Comparison of ENCODE assay signal across 8 cellular contexts in the genomic region with DNA sequence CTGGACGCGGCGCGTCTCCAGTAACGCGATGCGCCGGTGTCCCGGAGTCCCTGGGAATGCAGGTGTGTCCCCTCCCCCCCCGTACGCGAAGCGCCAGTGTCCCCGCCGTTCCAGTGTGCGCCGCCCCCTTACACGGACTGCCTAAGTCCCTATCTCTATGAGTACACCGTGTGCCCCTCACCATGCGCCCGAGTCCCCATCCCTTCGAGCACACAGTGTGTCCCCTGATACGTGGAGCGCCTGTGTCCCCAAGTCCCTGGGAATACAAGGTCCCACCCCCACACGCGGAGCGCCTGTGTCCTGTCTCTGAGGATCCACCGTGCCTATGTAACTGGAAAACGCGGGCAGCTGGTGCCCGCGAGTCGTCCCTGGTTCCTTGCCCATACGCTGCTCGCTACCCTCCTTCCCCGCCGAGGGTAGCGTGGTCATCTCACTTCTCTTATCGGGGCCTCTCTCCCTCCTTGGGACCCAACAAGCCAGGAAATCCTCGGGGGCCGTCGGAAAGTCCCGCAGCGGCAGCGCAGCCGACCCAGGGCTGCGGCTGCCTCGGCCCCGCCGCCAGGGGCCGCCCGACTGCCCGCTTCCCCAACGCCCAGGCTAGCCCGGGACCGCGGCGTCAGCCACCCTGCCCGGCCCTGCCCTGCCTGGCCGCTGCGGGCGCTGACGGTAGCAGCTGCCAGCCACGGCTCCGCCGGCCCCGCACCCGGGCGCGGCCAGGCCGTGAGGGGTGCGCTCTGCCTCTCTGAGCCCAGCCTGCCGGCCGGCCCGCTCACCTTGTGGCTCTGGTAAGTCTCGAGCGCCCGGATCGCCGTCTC. TPM values are rescaled to one million over a fixed set of nuclear protein-coding genes. Genes with fewer than 3 reads are reported as not detected.
DNase-seq lines count a peak whose midpoint lies in the region; FAIRE-seq and TF ChIP-seq lines count a peak whose summit lies in the region.

No MANE protein-coding gene starts in this region.

- WGBS in mammary epithelial cell (ENCODE audit: low coverage, missing lambda C conversion rate), result under 1% methylated on average over 19 of the region's 80 CpGs
- WGBS in small intestine, 3 donors, result 0 to 1% (median 1%) methylated on average over 54 to 80 of the region's 80 CpGs

- H3K4me1 Mint-ChIP-seq in immature natural killer cell, result peaks cover 27 to 44% of the 10 kb centered on the region in 2 donors

- no peaks in the 10 kb centered on the region for H3K9me3 ChIP-seq in mammary epithelial cell (replicated peaks; ENCODE audit: insufficient read depth, low read length)
- H3K9me3 ChIP-seq in small intestine (ENCODE audit: control insufficient read depth, low read depth), result no peaks in the 10 kb centered on the region

- peak overlapping the region; percentile 93 for H3K4me2 ChIP-seq in mammary epithelial cell (ENCODE audit: insufficient read depth, low read depth, low read length)

- H4K20me1 ChIP-seq in mammary epithelial cell (ENCODE audit: insufficient read depth, low read length), result peaks cover 18% of the 10 kb centered on the region

- H3K36me3 ChIP-seq in mammary epithelial cell (ENCODE audit: insufficient read depth, low read length) (peaks cover 9% of the 10 kb centered on the region), small intestine (ENCODE audit: control insufficient read depth in 2 of 2, insufficient read depth in 2 of 2, low read length in 2 of 2) (no peaks in the 10 kb centered on the region)

- no peaks in the 10 kb centered on the region for H3K36me3 Mint-ChIP-seq in immature natural killer cell

- TSS peak; percentile 1 for BruUV-seq in mammary epithelial cell (replicated peaks; lab: Mats Ljungman, UMichigan)

- H3K79me2 ChIP-seq in mammary epithelial cell (ENCODE audit: insufficient read depth, low read length), result peaks cover 56% of the 10 kb centered on the region

- H3K27ac Mint-ChIP-seq in immature natural killer cell, result peak overlapping the region; percentile 95 to 99 (median 99)

- peak overlapping the region; percentile 53 for H2AFZ ChIP-seq in mammary epithelial cell (ENCODE audit: low read depth, low read length)

- dilution Hi-C loops in mammary epithelial cell (cut with HindIII; ENCODE audit: low sequenced_read_pairs), result no loop called here

- peaks cover 40% of the 10 kb centered on the region for H3K4me1 ChIP-seq in mammary epithelial cell (ENCODE audit: insufficient read depth, low read length)
- peaks cover 4 to 9% of the 10 kb centered on the region in 2 donors for H3K4me1 ChIP-seq in small intestine (ENCODE audit: control insufficient read depth in 2 of 2, insufficient read depth in 1 of 2, low read depth in 1 of 2, low read length in 1 of 2)

- H3K27ac ChIP-seq in VCaP, result peak overlapping the region; percentile 92
- peak overlapping the region; percentile 98 for H3K27ac ChIP-seq in mammary epithelial cell (ENCODE audit: insufficient read depth, low read depth, low read length)
- peak overlapping the region; percentile 94 to 100 for H3K27ac ChIP-seq in small intestine (ENCODE audit: low read depth in 1 of 2, low read length in 1 of 2)

- FAIRE-seq in small intestine (lab: Jason Lieb, UNC), result no peak

- intact Hi-C loops in mammary epithelial cell (cut with micrococcal nuclease), result loop anchor here (1.0 to 2.0 kb wide), 6 partner anchors 37 to 320 kb away; no protein-coding TSS in a partner anchor

- DNase-seq in NCI-H1105 treated with DMSO at 0.1 percent for 48 hours (lab: John Stamatoyannopoulos, UW), result peak; percentile 19
- no peak for DNase-seq in NCI-H1105 (lab: John Stamatoyannopoulos, UW)
- no peak for DNase-seq in HFF-Myc (ENCODE audit: extremely low read depth, low read depth)
- peak; percentile 63 for DNase-seq in MV-4-11 (lab: John Stamatoyannopoulos, UW)
- peak; percentile 74 for DNase-seq in mammary epithelial cell
- peak; percentile 86 to 87 (median 87) for DNase-seq in immature natural killer cell
- DNase-seq in small intestine, result peak; percentile 83

- peak overlapping the region; percentile 94 for H3K9ac ChIP-seq in mammary epithelial cell (ENCODE audit: insufficient read depth, low read length)

- in situ Hi-C loops in mammary epithelial cell (cut with MboI; ENCODE audit: low sequenced_read_pairs in 2 of 2), result loop anchor here (5.0 to 25.0 kb wide), 3 partner anchors 251 to 376 kb away; no protein-coding TSS in a partner anchor

- H3K4me3 Mint-ChIP-seq in immature natural killer cell, result peak overlapping the region; percentile 95 to 98 (median 97)

- H3K27me3 Mint-ChIP-seq in immature natural killer cell (ENCODE audit: low read depth in 3 of 3), result peaks cover 15 to 31% (median 16%) of the 10 kb centered on the region in 3 donors

- TF ChIP-seq CTCF in HFF-Myc (IDR thresholded peaks at IDR 0.05; ENCODE audit: low read depth, low read length, missing control alignments) (peak; percentile 57), VCaP (conservative IDR thresholded peaks at IDR 0.05) (peak; percentile 100), mammary epithelial cell (conservative IDR thresholded peaks at IDR 0.05 in 1 of 2, IDR thresholded peaks at IDR 0.05 in 1 of 2; ENCODE audit: extremely low read depth in 1 of 2, insufficient read depth in 1 of 2, low read depth in 1 of 2, low read length in 2 of 2) (peak; percentile 49 to 60)

- no peaks in the 10 kb centered on the region for H3K27me3 ChIP-seq in mammary epithelial cell (ENCODE audit: insufficient read depth, low read length)
- H3K27me3 ChIP-seq in small intestine (ENCODE audit: control insufficient read depth in 2 of 2, insufficient read depth in 2 of 2, low read length in 2 of 2), result no peaks in the 10 kb centered on the region

- peak overlapping the region; percentile 68 for H3K4me3 ChIP-seq in HFF-Myc (replicated peaks; ENCODE audit: low read depth, low read length)
- H3K4me3 ChIP-seq in mammary epithelial cell (replicated peaks in 1 of 3; ENCODE audit: insufficient read depth in 1 of 3, low read depth in 2 of 3, low read length in 3 of 3), result peak overlapping the region; percentile 48 to 99 (median 77)
- peak overlapping the region; percentile 75 to 86 for H3K4me3 ChIP-seq in small intestine (ENCODE audit: low read depth in 1 of 2, low read length in 2 of 2)

- H3K9me3 Mint-ChIP-seq in immature natural killer cell, result no peaks in the 10 kb centered on the region

- CTCF ChIA-PET in mammary epithelial cell (lab: Charles Lee; ENCODE audit: low non-redundant PET), result no interaction called here

RNA-seq across cellular contexts. Expression of gene ELL2, which starts 0.6 kb away (rescaled TPM):
- total RNA-seq in mammary epithelial cell, result 100 to 1,000 TPM; 161 to 277 TPM
- 61.3 TPM for polyA plus RNA-seq in mammary epithelial cell
- polyA minus RNA-seq in mammary epithelial cell, result 74.3 TPM
- polyA plus RNA-seq in immature natural killer cell, result 1 to 10 TPM; 2.7 to 5.4 (median 5.2) TPM
- 10 to 100 TPM in 2 of 3 donors, 1 to 10 TPM in 1; 9.7 to 13.9 (median 10.5) TPM for polyA plus RNA-seq in small intestine

Comparison
In these comparisons a context has a peak if more than half of its experiments do, and no peak if none do; other contexts are left out.
1. DNase-seq: peak in NCI-H1105 treated with DMSO at 0.1 percent for 48 hours (single experiment), MV-4-11 (single experiment), mammary epithelial cell (single experiment), immature natural killer cell (3 of 3) and small intestine (single experiment); none in NCI-H1105 (single experiment) and HFF-Myc (single experiment).
2. Peak in every context shown above with its lines, with median percentiles within 50 percentile points of each other: H3K4me3 ChIP-seq, CTCF ChIP-seq and H3K27ac ChIP-seq.